In genomic region chr7:40299097-40299496, GRCh38 we compare ENCODE assay signal across 12 cellular contexts.
DNase-seq lines count a peak whose midpoint lies in the region; ATAC-seq and TF ChIP-seq lines count a peak whose summit lies in the region.
"Had no signal": no experiment of that assay in that cellular context is flagged by ENCODE, and none has a peak within 500 bp of the region (broad histone marks: within the 10 kb centered on the region; RNA-seq: fewer than 3 reads in every experiment).

No MANE protein-coding gene starts in this region.

- intact Hi-C loops in esophagus squamous epithelium (cut with DNase I): no loop called here

- H3K4me1 ChIP-seq in ACC112 (ENCODE audit: control insufficient read depth, insufficient read depth, low read length, unreplicated experiment): peaks cover 50% of the 10 kb centered on the region
- H3K4me1 ChIP-seq in fibroblast of lung (ENCODE audit: control insufficient read depth, extremely low read depth, insufficient read depth, low read length): peaks cover 2% of the 10 kb centered on the region
- no peaks in the 10 kb centered on the region for H3K4me1 ChIP-seq in esophagus squamous epithelium
- H3K4me1 ChIP-seq: psoas muscle had no signal

- peak; percentile 31 for DNase-seq in NCI-H226
- peak; percentile 24 to 98 for DNase-seq in fibroblast of lung (ENCODE audit: low read depth in 2 of 2)
- DNase-seq in esophagus squamous epithelium (lab: John Stamatoyannopoulos, UW): no peak
- DNase-seq: CD4-positive, alpha-beta memory T cell; effector memory CD8-positive, alpha-beta T cell; NCI-H2081; psoas muscle had no signal

- H2AFZ ChIP-seq in ACC112 (ENCODE audit: low read length, unreplicated experiment) (peak overlapping the region; percentile 67), fibroblast of lung (ENCODE audit: low read length) (no peak overlapping the region)

- peak; percentile 65 for ATAC-seq in GM19452 (IDR thresholded peaks at IDR 0.05; ENCODE audit: unreplicated experiment)
- no peak for ATAC-seq in HG03095 (IDR thresholded peaks at IDR 0.05; ENCODE audit: unreplicated experiment)
- no peak for ATAC-seq in GM19035 (IDR thresholded peaks at IDR 0.05; ENCODE audit: unreplicated experiment)
- ATAC-seq in HG02840 (IDR thresholded peaks at IDR 0.05; ENCODE audit: low FRiP score, unreplicated experiment): no peak
- ATAC-seq: effector memory CD8-positive, alpha-beta T cell; psoas muscle had no signal

- H3K79me2 ChIP-seq in ACC112 (ENCODE audit: control insufficient read depth, insufficient read depth, low read length, unreplicated experiment): no peaks in the 10 kb centered on the region
- no peaks in the 10 kb centered on the region for H3K79me2 ChIP-seq in fibroblast of lung (ENCODE audit: control insufficient read depth, insufficient read depth, low read length)

- no peaks in the 10 kb centered on the region for H4K20me1 ChIP-seq in fibroblast of lung (ENCODE audit: control insufficient read depth, extremely low read depth, insufficient read depth, low read length)

- H3K9ac ChIP-seq in fibroblast of lung (ENCODE audit: insufficient read depth, low read length): no peak overlapping the region

- no peaks in the 10 kb centered on the region for H3K9me3 ChIP-seq in fibroblast of lung (ENCODE audit: control insufficient read depth, insufficient read depth, low read depth, low read length)
- H3K9me3 ChIP-seq in esophagus squamous epithelium: no peaks in the 10 kb centered on the region
- H3K9me3 ChIP-seq: psoas muscle had no signal

- TF ChIP-seq CTCF in fibroblast of lung (conservative IDR thresholded peaks at IDR 0.05 in 1 of 2, IDR thresholded peaks at IDR 0.05 in 1 of 2; ENCODE audit: low read depth in 1 of 2, low read length in 2 of 2): no peak
- no peak for TF ChIP-seq CTCF in esophagus squamous epithelium (IDR thresholded peaks at IDR 0.05)

- H3K4me2 ChIP-seq in fibroblast of lung (ENCODE audit: extremely low read depth, insufficient read depth, low read length): no peak overlapping the region

- 68 to 69% methylated on average over 4 of the region's 4 CpGs for WGBS in esophagus squamous epithelium, 2 donors

- H3K27ac ChIP-seq in ACC112 (ENCODE audit: low read depth, low read length) (peak overlapping the region; percentile 91), fibroblast of lung (ENCODE audit: insufficient read depth, low read length) (no peak overlapping the region), esophagus squamous epithelium (no peak overlapping the region)
- H3K27ac ChIP-seq: psoas muscle had no signal

- no peaks in the 10 kb centered on the region for H3K27me3 ChIP-seq in ACC112 (ENCODE audit: insufficient read depth, low read length)
- no peaks in the 10 kb centered on the region for H3K27me3 ChIP-seq in fibroblast of lung (ENCODE audit: control insufficient read depth, insufficient read depth, low read length)
- H3K27me3 ChIP-seq in esophagus squamous epithelium: no peaks in the 10 kb centered on the region

- TF ChIP-seq POLR2A in esophagus squamous epithelium (IDR thresholded peaks at IDR 0.05): no peak

- no peaks in the 10 kb centered on the region for H3K36me3 ChIP-seq in ACC112 (ENCODE audit: insufficient read depth, low read length)
- no peaks in the 10 kb centered on the region for H3K36me3 ChIP-seq in fibroblast of lung (ENCODE audit: control insufficient read depth, insufficient read depth, low read length)
- no peaks in the 10 kb centered on the region for H3K36me3 ChIP-seq in esophagus squamous epithelium

- H3K4me3 ChIP-seq in ACC112 (ENCODE audit: low read depth, low read length): peak overlapping the region; percentile 35; the same call in 1 of the 2 replicates
- H3K4me3 ChIP-seq in fibroblast of lung (replicated peaks in 1 of 4; ENCODE audit: control extremely low read depth in 1 of 4, insufficient read depth in 1 of 4, low read depth in 3 of 4, low read length in 4 of 4): no peak overlapping the region
- no peak overlapping the region for H3K4me3 ChIP-seq in esophagus squamous epithelium
- H3K4me3 ChIP-seq: psoas muscle had no signal
